Comparison of ENCODE assay signal across 9 cellular contexts in the genomic region with DNA sequence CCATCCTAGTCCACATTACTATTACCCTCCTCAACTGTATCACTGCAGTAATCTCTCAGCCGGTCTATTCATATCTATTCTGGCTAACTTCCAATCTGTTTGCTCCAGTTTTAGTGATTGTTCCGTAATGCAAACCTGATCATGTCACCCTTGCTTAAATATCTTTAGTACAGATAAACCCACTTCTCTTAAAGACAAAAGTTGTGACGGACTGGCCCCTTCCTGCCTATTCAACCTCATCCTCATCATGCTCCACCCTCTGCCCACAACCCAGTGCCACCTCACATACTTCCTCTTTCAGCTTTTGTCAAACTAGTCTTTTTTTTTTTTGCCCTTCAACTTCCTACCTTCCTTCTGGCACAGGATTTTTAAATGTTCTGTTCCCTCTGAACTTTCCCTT. TPM values are rescaled to one million over a fixed set of nuclear protein-coding genes. Genes with fewer than 3 reads are reported as not detected.
A peak's percentile ranks its signal among the peaks of the same experiment; 100 is the strongest.
DNase-seq lines count a peak whose midpoint lies in the region; TF ChIP-seq lines count a peak whose summit lies in the region.
"Had no signal": no experiment of that assay in that cellular context is flagged by ENCODE, and none has a peak within 500 bp of the region (broad histone marks: within the 10 kb centered on the region; RNA-seq: fewer than 3 reads in every experiment).

No MANE protein-coding gene starts in this region.

- WGBS in transverse colon (ENCODE audit: low coverage in 1 of 2), 2 donors: 48 to 58% methylated on average over 3 of the region's 3 CpGs

- in situ Hi-C loops in transverse colon (cut with MboI; ENCODE audit: low pct_ligation_motif_present in 1 of 4, low pct_unique_long_range_greater_than_20kb in 1 of 4, low sequenced_read_pairs in 3 of 4): no loop called here

- H3K4me3 ChIP-seq in transverse colon: no peak overlapping the region

- H3K27ac ChIP-seq in transverse colon: peak overlapping the region; percentile 32 to 56 (median 48)

- no peak for TF ChIP-seq POLR2A in transverse colon (IDR thresholded peaks at IDR 0.05)

- TF ChIP-seq CTCF in transverse colon (IDR thresholded peaks at IDR 0.05): no peak

- no peak for TF ChIP-seq EP300 in transverse colon (IDR thresholded peaks at IDR 0.05; ENCODE audit: low read depth)

- H3K36me3 ChIP-seq in transverse colon: peaks cover 0 to 9% (median 5%) of the 10 kb centered on the region in 4 donors

- H3K4me1 ChIP-seq in transverse colon: no peaks in the 10 kb centered on the region

- intact Hi-C loops in transverse colon (cut with DNase I; ENCODE audit: low total_unique reads): no loop called here

- H3K9me3 ChIP-seq in transverse colon: no peaks in the 10 kb centered on the region

- H3K27me3 ChIP-seq in transverse colon: no peaks in the 10 kb centered on the region

- DNase-seq in activated gamma-delta T cell treated with Interleukin-2 at 50 U/mL for 16 hours: peak; percentile 65
- no peak for DNase-seq in activated gamma-delta T cell (lab: John Stamatoyannopoulos, UW)
- peak; percentile 59 for DNase-seq in activated CD8-positive, alpha-beta memory T cell treated with anti-CD3 and anti-CD28 coated beads, Interleukin-2, amount 50 U/mL, for 4 hours
- DNase-seq in medulla oblongata (ENCODE audit: extremely low spot score): peak; percentile 86
- peak; percentile 57 for DNase-seq in transverse colon
- no peak for DNase-seq in DMS 273 treated with DMSO at 0.1 percent for 48 hours (lab: John Stamatoyannopoulos, UW)
- DNase-seq in NCI-H146 (lab: John Stamatoyannopoulos, UW): no peak
- no peak for DNase-seq in HT-29 (ENCODE audit: low spot score)

RNA-seq across cellular contexts. Expression of gene C1orf162, which starts 2.8 kb away (rescaled TPM):
- total RNA-seq in transverse colon: 10 to 100 TPM in 2 of 4 donors, 1 to 10 TPM in 1, not detected in 1; 9.1 to 13.1 (median 12.9) TPM
- total RNA-seq in HT-29 (2014; rRNA removed; shearing (Covaris generic)): not detected in 2 replicates
- total RNA-seq: epithelial cell of proximal tubule had no signal

RNA-seq across cellular contexts. Expression of gene ATP5PB, which starts 21.7 kb away (rescaled TPM):
- 100 to 1,000 TPM in 2 of 4 donors, 10 to 100 TPM in 2; 60.3 to 334 (median 211) TPM for total RNA-seq in transverse colon
- total RNA-seq in HT-29 (2014; rRNA removed; shearing (Covaris generic)): 282 and 311 TPM in 2 replicates

RNA-seq across cellular contexts. Expression of gene WDR77, which starts 22.0 kb away (rescaled TPM):
- 10 to 100 TPM; 10.7 to 46.0 (median 21.8) TPM for total RNA-seq in transverse colon
- total RNA-seq in HT-29 (2014; rRNA removed; shearing (Covaris generic)): 63.9 and 70.0 TPM in 2 replicates

RNA-seq across cellular contexts. Expression of gene ADORA3, which starts 32.4 kb away (rescaled TPM):
- total RNA-seq in transverse colon: 1 to 10 TPM in 2 of 4 donors, not detected in 2; 2.9 to 5.7 TPM
- total RNA-seq in HT-29 (2014; rRNA removed; shearing (Covaris generic)): not detected in 2 replicates
- total RNA-seq: epithelial cell of proximal tubule had no signal

RNA-seq across cellular contexts. Expression of gene TMIGD3, which starts 32.4 kb away (rescaled TPM):
- under 1 TPM in 2 of 4 donors, not detected in 2; 0.27 to 0.95 TPM for total RNA-seq in transverse colon
- total RNA-seq in HT-29 (2014; rRNA removed; shearing (Covaris generic)): not detected in 2 replicates
- total RNA-seq: epithelial cell of proximal tubule had no signal

Comparison
In these comparisons a context has a peak if more than half of its experiments do, and no peak if none do; other contexts are left out.
1. DNase-seq: peak in activated gamma-delta T cell treated with Interleukin-2 at 50 U/mL for 16 hours (single experiment), activated CD8-positive, alpha-beta memory T cell treated with anti-CD3 and anti-CD28 coated beads, Interleukin-2, amount 50 U/mL, for 4 hours (single experiment), medulla oblongata (single experiment) and transverse colon (single experiment); none in activated gamma-delta T cell (single experiment), DMS 273 treated with DMSO at 0.1 percent for 48 hours (single experiment), NCI-H146 (single experiment) and HT-29 (single experiment).